8 cellular contexts compared by ENCODE assay signal in the genomic region with DNA sequence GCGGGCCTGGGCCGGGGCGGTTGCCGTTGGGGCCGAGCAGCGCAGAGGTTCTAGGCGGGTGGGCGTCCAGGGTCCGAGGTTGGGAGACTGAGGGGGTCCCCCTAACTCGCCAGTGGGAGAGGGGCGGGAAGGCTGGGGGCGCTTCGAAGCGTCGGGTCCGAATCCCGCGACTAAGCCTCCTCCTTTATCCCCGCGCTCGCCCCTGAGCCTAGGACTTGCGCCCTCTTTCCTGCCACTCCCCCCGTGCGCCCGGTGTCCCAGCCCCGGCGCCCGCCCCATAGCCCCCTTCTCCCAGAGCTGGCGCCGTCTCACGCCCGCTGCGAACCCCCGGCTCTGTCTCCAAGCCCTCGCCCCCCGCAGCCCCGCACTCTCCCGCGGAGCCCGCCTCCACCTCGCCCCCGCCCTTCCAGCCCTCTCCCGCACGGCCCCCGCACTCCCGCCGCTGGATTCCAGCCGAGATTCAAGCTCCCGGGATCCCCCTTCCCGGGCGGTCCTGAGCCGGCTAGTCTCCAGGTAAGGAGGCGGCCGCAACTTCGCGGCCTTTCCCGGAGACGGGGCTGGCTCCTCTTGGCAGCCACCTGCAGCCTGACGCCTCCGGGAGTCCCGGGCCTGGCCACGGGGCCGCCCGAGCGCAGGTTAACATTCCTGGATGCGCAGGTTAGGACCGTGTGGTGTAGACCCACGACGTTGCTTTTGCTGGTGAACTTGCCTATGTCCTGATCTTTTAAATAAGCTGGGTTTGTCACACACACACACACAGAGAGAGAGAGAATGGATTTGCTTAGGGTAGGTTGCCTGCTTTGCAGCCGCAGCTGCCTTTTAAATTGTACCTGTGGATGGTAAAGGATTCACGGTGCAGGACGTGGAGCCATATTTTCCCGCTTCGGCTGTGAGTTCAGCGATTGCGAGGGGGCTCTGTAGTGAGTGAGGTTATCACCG. TPM values are rescaled to one million over a fixed set of nuclear protein-coding genes. Genes with fewer than 3 reads are reported as not detected.
A peak's percentile ranks its signal among the peaks of the same experiment; 100 is the strongest.
DNase-seq lines count a peak whose midpoint lies in the region; ATAC-seq, FAIRE-seq and TF ChIP-seq lines count a peak whose summit lies in the region.

No MANE protein-coding gene starts in this region.

- H3K4me3 ChIP-seq in endocrine pancreas (ENCODE audit: control insufficient read depth, insufficient read depth, low read length) (peak overlapping the region; percentile 43), mucosa of descending colon (peak overlapping the region; percentile 33)

- H3K4me1 ChIP-seq in endocrine pancreas (ENCODE audit: control insufficient read depth, insufficient read depth, low read length) (no peaks in the 10 kb centered on the region), mucosa of descending colon (ENCODE audit: low read depth) (no peaks in the 10 kb centered on the region)

- H3K9ac ChIP-seq in endocrine pancreas (ENCODE audit: control insufficient read depth, insufficient read depth, low read length) = peak overlapping the region; percentile 54

- H3K9me3 ChIP-seq in endocrine pancreas (ENCODE audit: control insufficient read depth, low read length) = no peaks in the 10 kb centered on the region
- no peaks in the 10 kb centered on the region for H3K9me3 ChIP-seq in mucosa of descending colon

- H3K36me3 ChIP-seq in endocrine pancreas (ENCODE audit: control insufficient read depth, insufficient read depth, low read length) (no peaks in the 10 kb centered on the region), mucosa of descending colon (ENCODE audit: low read depth) (no peaks in the 10 kb centered on the region)

- TF ChIP-seq CTCF in mucosa of descending colon (IDR thresholded peaks at IDR 0.05) = peak; percentile 3
- TF ChIP-seq CTCF in type B pancreatic cell (conservative IDR thresholded peaks at IDR 0.05) = no peak

- no peaks in the 10 kb centered on the region for H3K9me3 Mint-ChIP-seq in type B pancreatic cell

- peak; percentile 85 for FAIRE-seq in HTR-8/SVneo (lab: Jason Lieb, UNC)

- peaks cover 42% of the 10 kb centered on the region for H3K4me1 Mint-ChIP-seq in type B pancreatic cell (ENCODE audit: unreplicated experiment)

- no peaks in the 10 kb centered on the region for H3K27me3 ChIP-seq in endocrine pancreas (ENCODE audit: control insufficient read depth, insufficient read depth, low read length)

- intact Hi-C loops in mucosa of descending colon (cut with DNase I, micrococcal nuclease) = no loop called here

- peaks cover 13% of the 10 kb centered on the region for H3K27me3 Mint-ChIP-seq in type B pancreatic cell

- peak; percentile 47 for ATAC-seq in mucosa of descending colon

- H3K36me3 Mint-ChIP-seq in type B pancreatic cell = peaks cover 16% of the 10 kb centered on the region

- H3K4me3 Mint-ChIP-seq in type B pancreatic cell = peak overlapping the region; percentile 91

- H3K27ac Mint-ChIP-seq in type B pancreatic cell = peak overlapping the region; percentile 84

- DNase-seq in NCI-H2107 treated with DMSO at 0.1 percent for 48 hours (lab: John Stamatoyannopoulos, UW; ENCODE audit: unreplicated experiment) (peak; percentile 25), NCI-H2107 (lab: John Stamatoyannopoulos, UW) (no peak), HTR-8/SVneo (ENCODE audit: insufficient read length, low spot score) (no peak), mucosa of descending colon (peak; percentile 54 to 75 (median 74)), type B pancreatic cell (ENCODE audit: extremely low spot score, unreplicated experiment) (no peak)
- DNase-seq in activated CD4-positive, CD25-positive, alpha-beta regulatory T cell treated with anti-CD3 and anti-CD28 coated beads, Interleukin-2, amount 50 U/mL, for 72 hours = peak; percentile 45
- DNase-seq in NK-92 treated with Interleukin-12 subunit alpha and Interleukin-12 subunit beta, amount 100 ng/mL, for 24 hours (lab: John Stamatoyannopoulos, UW) = no peak

RNA-seq across cellular contexts. Expression of a gene that starts 0.6 kb away (rescaled TPM):
- total RNA-seq in mucosa of descending colon (10 to 100 TPM in 2 of 3 donors, 1 to 10 TPM in 1; 9.9 to 13.7 (median 10.5) TPM), type B pancreatic cell (ENCODE audit: low replicate concordance) (22.2 and 26.1 TPM in 2 replicates)

Comparison
In these comparisons a context has a peak if more than half of its experiments do, and no peak if none do; other contexts are left out.
1. DNase-seq: peak in NCI-H2107 treated with DMSO at 0.1 percent for 48 hours (single experiment), activated CD4-positive, CD25-positive, alpha-beta regulatory T cell treated with anti-CD3 and anti-CD28 coated beads, Interleukin-2, amount 50 U/mL, for 72 hours (single experiment) and mucosa of descending colon (3 of 3); none in NCI-H2107 (single experiment), HTR-8/SVneo (single experiment), type B pancreatic cell (single experiment) and NK-92 treated with Interleukin-12 subunit alpha and Interleukin-12 subunit beta, amount 100 ng/mL, for 24 hours (single experiment).